23 cellular contexts compared by ENCODE assay signal in genomic region chr16:83589576-83589975, GRCh38.
DNase-seq lines count a peak whose midpoint lies in the region; ATAC-seq, FAIRE-seq and TF ChIP-seq lines count a peak whose summit lies in the region.
"Had no signal": no experiment of that assay in that cellular context is flagged by ENCODE, and none has a peak within 500 bp of the region (broad histone marks: within the 10 kb centered on the region; RNA-seq: fewer than 3 reads in every experiment).

No MANE protein-coding gene starts in this region.

- no peak overlapping the region for H3K4ac ChIP-seq in H1 (replicated peaks; ENCODE audit: insufficient read length, low read depth, low read length)

- FAIRE-seq in H1 (lab: Jason Lieb, UNC), result no peak
- FAIRE-seq: A549, D721Med, G401.6, GM12891, GM19239 had no signal

- H2BK15ac ChIP-seq in H1 (ENCODE audit: low read length), result 0 out of 2 replicates have a peak overlapping the region, but pooled peaks have one; percentile 82

- no peaks in the 10 kb centered on the region for H3F3A ChIP-seq in neural cell (ENCODE audit: insufficient read depth, low read length, poor library complexity, severe bottlenecking)

- no peaks in the 10 kb centered on the region for H3K79me1 ChIP-seq in H1 (ENCODE audit: low read depth, low read length)

- H3K27ac ChIP-seq in H1 (ENCODE audit: low read depth, low read length) (no peak overlapping the region), neural cell (ENCODE audit: low read length) (peak overlapping the region; percentile 91)
- H3K27ac ChIP-seq: 22Rv1; A549; BLaER1 treated with 17β-estradiol and CSF1 and Interleukin-3, amounts not matched to agents 10 nM and 100 nM; C4-2B had no signal

- H3K4me2 ChIP-seq in H1 (ENCODE audit: insufficient read depth in 1 of 2, low read depth in 2 of 2, low read length in 2 of 2) (no peak overlapping the region), neural cell (ENCODE audit: low read length) (peak overlapping the region; percentile 86)
- H3K4me2 ChIP-seq: A549 had no signal

- POLR2A ChIA-PET in H1 (lab: Charles Lee; ENCODE audit: partially characterized antibody), result no interaction called here

- no peaks in the 10 kb centered on the region for H3K36me3 Mint-ChIP-seq in activated T-cell treated with anti-CD3 and anti-CD28 coated beads, Interleukin-2, amount 50 U/mL, for 72 hours (ENCODE audit: insufficient read depth in 2 of 2)
- H3K36me3 Mint-ChIP-seq: CD8-positive, alpha-beta T cell had no signal

- no peak overlapping the region for H3K23ac ChIP-seq in H1 (ENCODE audit: insufficient read length)

- no peaks in the 10 kb centered on the region; a peak in 2 of 7 replicates for H3K4me1 ChIP-seq in H1 (replicated peaks in 1 of 4; ENCODE audit: control insufficient read depth in 3 of 4, insufficient read depth in 4 of 4, low read length in 3 of 4)
- H3K4me1 ChIP-seq: A549, Caco-2 had no signal

- no peaks in the 10 kb centered on the region for H3K4me1 Mint-ChIP-seq in activated T-cell treated with anti-CD3 and anti-CD28 coated beads, Interleukin-2, amount 50 U/mL, for 72 hours (ENCODE audit: low read depth)
- H3K4me1 Mint-ChIP-seq: B cell had no signal

- no peak overlapping the region for H3K18ac ChIP-seq in H1 (ENCODE audit: extremely low read depth, low read length)

- peaks cover 0 to 2% of the 10 kb centered on the region in 2 donors for H3K9me3 Mint-ChIP-seq in activated T-cell treated with anti-CD3 and anti-CD28 coated beads, Interleukin-2, amount 50 U/mL, for 72 hours
- H3K9me3 Mint-ChIP-seq: CD4-positive, alpha-beta T cell; CD8-positive, alpha-beta T cell had no signal

- no peak for TF ChIP-seq POLR2A in H1 (IDR thresholded peaks at IDR 0.05; ENCODE audit: control extremely low read depth in 1 of 2, low read depth in 2 of 2, low read length in 2 of 2)

- H3K9me3 ChIP-seq in H1 (ENCODE audit: insufficient read depth in 2 of 2, low read depth in 1 of 2, low read length in 1 of 2) (no peaks in the 10 kb centered on the region), neural cell (ENCODE audit: low read length) (no peaks in the 10 kb centered on the region)
- H3K9me3 ChIP-seq: A549; BLaER1 treated with 17β-estradiol and CSF1 and Interleukin-3, amounts not matched to agents 10 nM and 100 nM; Caco-2 had no signal

- no peak for ATAC-seq in HG02938 (IDR thresholded peaks at IDR 0.05; ENCODE audit: unreplicated experiment)
- no peak for ATAC-seq in activated T-cell treated with anti-CD3 and anti-CD28 coated beads, Interleukin-2, amount 50 U/mL, for 72 hours (replicated peaks in 1 of 2)
- ATAC-seq: A549; CD8-positive, alpha-beta T cell had no signal

- H3K27me3 Mint-ChIP-seq in activated T-cell treated with anti-CD3 and anti-CD28 coated beads, Interleukin-2, amount 50 U/mL, for 72 hours (ENCODE audit: low read depth), result no peaks in the 10 kb centered on the region
- H3K27me3 Mint-ChIP-seq: CD4-positive, alpha-beta T cell had no signal

- H2AFZ ChIP-seq in H1 (ENCODE audit: low read length) (no peak overlapping the region), neural cell (ENCODE audit: low read depth, low read length) (no peak overlapping the region)

- no peak overlapping the region for H3K56ac ChIP-seq in H1 (replicated peaks; ENCODE audit: insufficient read length, low read depth, low read length)

- no peak overlapping the region for H2BK20ac ChIP-seq in H1 (ENCODE audit: low read length)

- H3K9me2 ChIP-seq in neural cell (ENCODE audit: insufficient read depth, low read length), result no peaks in the 10 kb centered on the region

- no peak overlapping the region for H3K14ac ChIP-seq in H1 (ENCODE audit: insufficient read length)

- H3K27ac Mint-ChIP-seq in activated T-cell treated with anti-CD3 and anti-CD28 coated beads, Interleukin-2, amount 50 U/mL, for 72 hours, result no peak overlapping the region
- H3K27ac Mint-ChIP-seq: B cell; CD4-positive, alpha-beta T cell; CD8-positive, alpha-beta T cell had no signal

- no peak for TF ChIP-seq RAD21 in H1 (IDR thresholded peaks at IDR 0.05 in 1 of 2, conservative IDR thresholded peaks at IDR 0.05 in 1 of 2; ENCODE audit: low read depth in 2 of 2, low read length in 2 of 2)
- TF ChIP-seq RAD21 in neural cell (conservative IDR thresholded peaks at IDR 0.05), result peak; percentile 55

- no peak for TF ChIP-seq CTCF in H1 (IDR thresholded peaks at IDR 0.05; ENCODE audit: control extremely low read depth in 1 of 3, insufficient read depth in 1 of 3, low read depth in 1 of 3, low read length in 3 of 3)
- TF ChIP-seq CTCF in neural cell (IDR thresholded peaks at IDR 0.05; ENCODE audit: poor library complexity, severe bottlenecking), result no peak

- H2BK5ac ChIP-seq in H1 (ENCODE audit: low read depth, low read length), result no peak overlapping the region

- WGBS in H1 (ENCODE audit: extremely low coverage in 1 of 2, insufficient coverage in 1 of 2, insufficient read length in 1 of 2, insufficient replicate concordance in 2 of 2, low coverage in 1 of 2, low lambda C conversion rate in 2 of 2, missing lambda C conversion rate in 1 of 2), 2 experiments, result 94% methylated on average over 6 of the region's 6 CpGs; no CpG with 5 or more reads in 1 of the 2 experiments

- H4K91ac ChIP-seq in H1 (replicated peaks; ENCODE audit: insufficient read length, low read length), result no peak overlapping the region

- CTCF ChIA-PET in H1 (lab: Charles Lee; ENCODE audit: partially characterized antibody), result no interaction called here

- H3K79me2 ChIP-seq in H1 (ENCODE audit: control insufficient read depth in 1 of 2, insufficient read depth in 2 of 2, low read length in 2 of 2), result no peaks in the 10 kb centered on the region
- no peaks in the 10 kb centered on the region for H3K79me2 ChIP-seq in neural cell (replicated peaks; ENCODE audit: insufficient read depth, low read length)

- H4K8ac ChIP-seq in H1 (ENCODE audit: extremely low read depth, insufficient read depth, low read length), result no peak overlapping the region

- no peaks in the 10 kb centered on the region for H3K23me2 ChIP-seq in H1 (ENCODE audit: low read depth, low read length)

- no peak overlapping the region for H3K4me3 ChIP-seq in H1 (ENCODE audit: extremely low read depth in 1 of 4, insufficient read depth in 2 of 4, low read depth in 3 of 4, low read length in 4 of 4)
- H3K4me3 ChIP-seq in neural cell (ENCODE audit: low read length), result peak overlapping the region; percentile 56
- H3K4me3 ChIP-seq: A549; BLaER1 treated with 17β-estradiol and CSF1 and Interleukin-3, amounts not matched to agents 10 nM and 100 nM had no signal

- no peak overlapping the region for H3K9ac ChIP-seq in H1 (replicated peaks in 1 of 4; ENCODE audit: extremely low read depth in 1 of 4, low read depth in 3 of 4, low read length in 3 of 4)
- H3K9ac ChIP-seq in neural cell (ENCODE audit: low read length), result peak overlapping the region; percentile 58
- H3K9ac ChIP-seq: BLaER1 treated with 17β-estradiol and CSF1 and Interleukin-3, amounts not matched to agents 10 nM and 100 nM had no signal

- H2BK12ac ChIP-seq in H1 (ENCODE audit: low read depth, low read length), result no peak overlapping the region

- no peaks in the 10 kb centered on the region for H3K27me3 ChIP-seq in H1 (replicated peaks in 1 of 4; ENCODE audit: control insufficient read depth in 3 of 4, extremely low read depth in 1 of 4, insufficient read depth in 3 of 4, low read length in 3 of 4)
- H3K27me3 ChIP-seq in neural cell (ENCODE audit: insufficient read depth, low read depth, low read length), result no peaks in the 10 kb centered on the region
- H3K27me3 ChIP-seq: BLaER1 treated with 17β-estradiol and CSF1 and Interleukin-3, amounts not matched to agents 10 nM and 100 nM had no signal

- no peak overlapping the region for H2BK120ac ChIP-seq in H1 (replicated peaks; ENCODE audit: low read depth, low read length)

- no peak for TF ChIP-seq EP300 in H1 (IDR thresholded peaks at IDR 0.05; ENCODE audit: borderline replicate concordance in 1 of 2, low read depth in 2 of 2, low read length in 2 of 2)
- TF ChIP-seq EP300 in neural cell (conservative IDR thresholded peaks at IDR 0.05; ENCODE audit: poor library complexity, severe bottlenecking), result peak; percentile 99

- H3K36me3 ChIP-seq in H1 (ENCODE audit: control insufficient read depth in 2 of 4, insufficient read depth in 4 of 4, low read length in 3 of 4) (no peaks in the 10 kb centered on the region), neural cell (ENCODE audit: insufficient read depth, low read length) (no peaks in the 10 kb centered on the region)
- H3K36me3 ChIP-seq: BLaER1 treated with 17β-estradiol and CSF1 and Interleukin-3, amounts not matched to agents 10 nM and 100 nM had no signal

- peak; percentile 36 for DNase-seq in NCI-H82 (lab: John Stamatoyannopoulos, UW)
- no peak for DNase-seq in NCI-H82 treated with DMSO at 0.1 percent for 48 hours (lab: John Stamatoyannopoulos, UW; ENCODE audit: unreplicated experiment)
- no peak for DNase-seq in H1 (ENCODE audit: low read depth in 1 of 2, low spot score in 2 of 2)
- no peak for DNase-seq in activated T-cell treated with anti-CD3 and anti-CD28 coated beads, Interleukin-2, amount 50 U/mL, for 72 hours
- DNase-seq in NCI-H2227 (lab: John Stamatoyannopoulos, UW; ENCODE audit: unreplicated experiment), result no peak
- DNase-seq: AML-193; Caco-2; Calu3; CD4-positive, alpha-beta T cell; CD8-positive, alpha-beta T cell; DMS79 treated with DMSO at 0.1 percent for 48 hours; GF-D8 had no signal

- no peak overlapping the region for H4K5ac ChIP-seq in H1 (ENCODE audit: insufficient read length, low read depth, low read length)

- H2AK5ac ChIP-seq in H1 (ENCODE audit: low read depth, low read length), result no peak overlapping the region

- no peak overlapping the region for H3K4me3 Mint-ChIP-seq in activated T-cell treated with anti-CD3 and anti-CD28 coated beads, Interleukin-2, amount 50 U/mL, for 72 hours
- H3K4me3 Mint-ChIP-seq: B cell; CD4-positive, alpha-beta T cell; CD8-positive, alpha-beta T cell had no signal

- H4K20me1 ChIP-seq in H1 (replicated peaks in 1 of 2; ENCODE audit: control insufficient read depth in 1 of 2, insufficient read depth in 2 of 2, low read length in 2 of 2), result no peaks in the 10 kb centered on the region
- no peaks in the 10 kb centered on the region for H4K20me1 ChIP-seq in neural cell (ENCODE audit: insufficient read depth)
- H4K20me1 ChIP-seq: BLaER1 treated with 17β-estradiol and CSF1 and Interleukin-3, amounts not matched to agents 10 nM and 100 nM had no signal

TF ChIP-seq in H1, 55 proteins besides CTCF, POLR2A, EP300 and RAD21:
- TF ChIP-seq TEAD4 (IDR thresholded peaks at IDR 0.05; ENCODE audit: low read depth, low read length) (no peak), JUN (IDR thresholded peaks at IDR 0.05; ENCODE audit: low read depth, low read length) (no peak), BACH1 (IDR thresholded peaks at IDR 0.05; ENCODE audit: low read length) (no peak)
